8 cellular contexts compared by ENCODE assay signal in genomic region chr10:50417486-50417905, GRCh38.
DNase-seq lines count a peak whose midpoint lies in the region; ATAC-seq and TF ChIP-seq lines count a peak whose summit lies in the region.

No MANE protein-coding gene starts in this region.

- no peak for TF ChIP-seq EP300 in upper lobe of left lung (IDR thresholded peaks at IDR 0.05)

- TF ChIP-seq POLR2A in upper lobe of left lung (IDR thresholded peaks at IDR 0.05) = no peak

- peak overlapping the region; percentile 89 for H3K4me2 ChIP-seq in mesenchymal stem cell (ENCODE audit: low read length, poor library complexity, severe bottlenecking)

- no peak overlapping the region for H3K23ac ChIP-seq in mesenchymal stem cell (ENCODE audit: low read length in 2 of 2)

- H3K36me3 ChIP-seq in mesenchymal stem cell (ENCODE audit: control insufficient read depth in 1 of 2, insufficient read depth in 2 of 2, low read depth in 1 of 2, low read length in 2 of 2) (no peaks in the 10 kb centered on the region), upper lobe of left lung (no peaks in the 10 kb centered on the region)

- WGBS in mesenchymal stem cell = 41% methylated on average over 6 of the region's 6 CpGs
- WGBS in upper lobe of left lung, 2 donors = 17 to 35% methylated on average over 5 to 6 of the region's 6 CpGs

- H2AK5ac ChIP-seq in mesenchymal stem cell (ENCODE audit: low read length, severe bottlenecking) = no peak overlapping the region

- no peak overlapping the region for H3K27ac ChIP-seq in mesenchymal stem cell (ENCODE audit: low read length, poor library complexity, severe bottlenecking)
- peak overlapping the region; percentile 83 to 93 (median 88) for H3K27ac ChIP-seq in upper lobe of left lung

- H3K18ac ChIP-seq in mesenchymal stem cell (ENCODE audit: low read depth in 1 of 2, low read length in 2 of 2) = no peak overlapping the region

- no peak overlapping the region for H2BK15ac ChIP-seq in mesenchymal stem cell (ENCODE audit: low read depth, poor library complexity, severe bottlenecking)

- no peak overlapping the region for H2BK12ac ChIP-seq in mesenchymal stem cell (ENCODE audit: low read length in 2 of 2)

- no peak overlapping the region for H3K14ac ChIP-seq in mesenchymal stem cell (ENCODE audit: low read length in 2 of 2)

- H3K27me3 Mint-ChIP-seq in activated T-cell treated with anti-CD3 and anti-CD28 coated beads, Interleukin-2, amount 50 U/mL, for 4 hours (ENCODE audit: low read depth) = no peaks in the 10 kb centered on the region

- ATAC-seq in activated T-cell treated with anti-CD3 and anti-CD28 coated beads, Interleukin-2, amount 50 U/mL, for 4 hours = peak; percentile 4 to 15
- ATAC-seq in upper lobe of left lung (ENCODE audit: low FRiP score in 2 of 2) (peak in 1 of 2 donors; percentile 53), GM21786 (IDR thresholded peaks at IDR 0.05; ENCODE audit: unreplicated experiment) (no peak)

- H3K4me3 ChIP-seq in mesenchymal stem cell (ENCODE audit: insufficient read depth in 1 of 2, low read depth in 1 of 2, low read length in 2 of 2) (peak overlapping the region; percentile 74 to 95), upper lobe of left lung (peak overlapping the region; percentile 65 to 80 (median 70))

- H3K4ac ChIP-seq in mesenchymal stem cell (ENCODE audit: low read depth in 1 of 2, low read length in 2 of 2) = no peak overlapping the region

- DNase-seq in activated T-cell treated with anti-CD3 and anti-CD28 coated beads, Interleukin-2, amount 50 U/mL, for 4 hours = no peak
- DNase-seq in activated T-cell treated with anti-CD3 and anti-CD28 coated beads, Interleukin-2, amount 50 U/mL, for 1 hour = no peak
- DNase-seq in NCI-H460 (ENCODE audit: extremely low read depth, low read depth) (peak; percentile 26), dermis blood vessel endothelial cell (peak; percentile 36), mesenchymal stem cell (no peak), upper lobe of left lung (peak in 1 of 2 donors; percentile 42), NCI-H2227 (lab: John Stamatoyannopoulos, UW; ENCODE audit: unreplicated experiment) (no peak)

- no peaks in the 10 kb centered on the region for H3K9me3 ChIP-seq in mesenchymal stem cell (ENCODE audit: control insufficient read depth, low read length)
- no peaks in the 10 kb centered on the region for H3K9me3 ChIP-seq in upper lobe of left lung

- H3K9me3 Mint-ChIP-seq in activated T-cell treated with anti-CD3 and anti-CD28 coated beads, Interleukin-2, amount 50 U/mL, for 4 hours = no peaks in the 10 kb centered on the region

- H3K4me3 Mint-ChIP-seq in activated T-cell treated with anti-CD3 and anti-CD28 coated beads, Interleukin-2, amount 50 U/mL, for 4 hours = peak overlapping the region; percentile 89

- no peak overlapping the region for H4K91ac ChIP-seq in mesenchymal stem cell (ENCODE audit: low read length)

- H3K27me3 ChIP-seq in mesenchymal stem cell (ENCODE audit: control insufficient read depth in 1 of 2, insufficient read depth in 1 of 2, low read length in 2 of 2) (no peaks in the 10 kb centered on the region), upper lobe of left lung (no peaks in the 10 kb centered on the region)

- no peak overlapping the region for H2BK5ac ChIP-seq in mesenchymal stem cell (ENCODE audit: low read depth, low read length, poor library complexity, severe bottlenecking)

- peaks cover 44% of the 10 kb centered on the region for H3K4me1 Mint-ChIP-seq in activated T-cell treated with anti-CD3 and anti-CD28 coated beads, Interleukin-2, amount 50 U/mL, for 4 hours (ENCODE audit: low read depth)

- peaks cover 21% of the 10 kb centered on the region for H3K79me1 ChIP-seq in mesenchymal stem cell (replicated peaks; ENCODE audit: low read length, poor library complexity, severe bottlenecking)

- TF ChIP-seq CTCF in upper lobe of left lung (IDR thresholded peaks at IDR 0.05) = peak in 1 of 6 experiments; percentile 3

- peaks cover 6% of the 10 kb centered on the region for H3K36me3 Mint-ChIP-seq in activated T-cell treated with anti-CD3 and anti-CD28 coated beads, Interleukin-2, amount 50 U/mL, for 4 hours (ENCODE audit: insufficient read depth)

- no peak overlapping the region for H2BK120ac ChIP-seq in mesenchymal stem cell (ENCODE audit: low read depth, low read length)

- no peak overlapping the region for H2AFZ ChIP-seq in mesenchymal stem cell (ENCODE audit: low read depth, low read length)

- peak overlapping the region; percentile 94 for H3K9ac ChIP-seq in mesenchymal stem cell (ENCODE audit: low read length)

- no peak overlapping the region for H4K8ac ChIP-seq in mesenchymal stem cell (ENCODE audit: low read length)

- H3K4me1 ChIP-seq in mesenchymal stem cell (ENCODE audit: control insufficient read depth, insufficient read depth, low read depth, low read length) = no peaks in the 10 kb centered on the region
- H3K4me1 ChIP-seq in upper lobe of left lung = peaks cover 32 to 64% (median 34%) of the 10 kb centered on the region in 4 donors

Comparison
In these comparisons a context has a peak if more than half of its experiments do, and no peak if none do; other contexts are left out.
1. DNase-seq: peak in NCI-H460 (single experiment) and dermis blood vessel endothelial cell (single experiment); none in activated T-cell treated with anti-CD3 and anti-CD28 coated beads, Interleukin-2, amount 50 U/mL, for 4 hours (single experiment), activated T-cell treated with anti-CD3 and anti-CD28 coated beads, Interleukin-2, amount 50 U/mL, for 1 hour (single experiment), mesenchymal stem cell (single experiment) and NCI-H2227 (single experiment).